1 cellular context compared by ENCODE assay signal in the genomic region with DNA sequence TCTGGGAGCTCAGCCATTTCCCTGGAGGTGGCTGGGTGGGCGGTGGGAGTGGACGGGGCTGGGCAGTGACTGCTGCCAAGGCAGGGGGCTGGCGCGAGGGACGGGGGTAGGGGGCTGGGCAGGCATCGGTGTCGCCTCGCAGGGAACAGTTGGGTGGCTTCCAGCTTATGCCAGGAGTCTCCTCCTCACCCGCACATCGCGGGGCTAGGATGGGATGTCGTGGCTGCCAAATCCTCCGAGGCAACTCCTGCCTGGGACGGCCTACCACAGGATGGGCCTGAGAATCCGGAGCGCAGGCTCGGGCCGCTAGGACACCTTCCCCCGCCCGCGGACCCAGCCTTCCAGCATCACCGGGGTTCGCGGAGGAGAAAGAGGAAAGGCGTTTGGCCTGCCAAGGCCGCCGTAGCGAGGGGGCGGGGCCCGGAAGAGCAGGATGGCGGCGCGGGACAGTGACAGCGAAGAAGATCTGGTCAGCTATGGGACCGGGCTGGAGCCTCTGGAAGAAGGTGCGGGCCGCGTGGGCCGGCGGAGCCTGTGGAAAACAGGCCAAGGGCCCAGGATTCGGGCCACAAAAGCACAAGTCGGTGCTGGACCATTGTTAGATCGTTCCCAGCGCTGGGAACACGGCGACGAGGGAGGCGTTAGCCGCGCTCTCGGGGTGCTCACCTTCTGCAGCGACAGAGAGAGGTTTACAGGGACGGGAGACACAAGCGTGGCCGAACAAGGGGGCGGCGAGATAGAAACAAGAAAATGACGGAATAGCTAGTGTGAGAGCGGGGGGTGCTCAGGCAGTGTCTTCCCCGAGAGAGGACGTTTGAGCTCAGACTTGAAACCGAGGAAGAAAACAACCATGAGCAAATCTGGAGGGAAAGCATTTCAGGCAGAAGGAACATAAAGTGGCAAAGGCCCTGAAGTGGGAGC.
A peak's percentile ranks its signal among the peaks of the same experiment; 100 is the strongest.
TF ChIP-seq lines count a peak whose summit lies in the region.

A gene with protein sequence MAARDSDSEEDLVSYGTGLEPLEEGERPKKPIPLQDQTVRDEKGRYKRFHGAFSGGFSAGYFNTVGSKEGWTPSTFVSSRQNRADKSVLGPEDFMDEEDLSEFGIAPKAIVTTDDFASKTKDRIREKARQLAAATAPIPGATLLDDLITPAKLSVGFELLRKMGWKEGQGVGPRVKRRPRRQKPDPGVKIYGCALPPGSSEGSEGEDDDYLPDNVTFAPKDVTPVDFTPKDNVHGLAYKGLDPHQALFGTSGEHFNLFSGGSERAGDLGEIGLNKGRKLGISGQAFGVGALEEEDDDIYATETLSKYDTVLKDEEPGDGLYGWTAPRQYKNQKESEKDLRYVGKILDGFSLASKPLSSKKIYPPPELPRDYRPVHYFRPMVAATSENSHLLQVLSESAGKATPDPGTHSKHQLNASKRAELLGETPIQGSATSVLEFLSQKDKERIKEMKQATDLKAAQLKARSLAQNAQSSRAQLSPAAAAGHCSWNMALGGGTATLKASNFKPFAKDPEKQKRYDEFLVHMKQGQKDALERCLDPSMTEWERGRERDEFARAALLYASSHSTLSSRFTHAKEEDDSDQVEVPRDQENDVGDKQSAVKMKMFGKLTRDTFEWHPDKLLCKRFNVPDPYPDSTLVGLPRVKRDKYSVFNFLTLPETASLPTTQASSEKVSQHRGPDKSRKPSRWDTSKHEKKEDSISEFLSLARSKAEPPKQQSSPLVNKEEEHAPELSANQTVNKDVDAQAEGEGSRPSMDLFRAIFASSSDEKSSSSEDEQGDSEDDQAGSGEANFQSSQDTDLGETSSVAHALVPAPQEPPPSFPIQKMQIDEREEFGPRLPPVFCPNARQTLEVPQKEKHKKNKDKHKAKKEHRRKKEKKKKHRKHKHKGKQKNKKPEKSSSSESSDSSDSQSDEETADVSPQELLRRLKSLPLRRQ (plus strand): TSS at position 421 of the 921 bp plus-strand sequence. CDS start 13 bp downstream, at position 434.

TF ChIP-seq in HepG2, 621 proteins besides CTCF, POLR2A, EP300 and RAD21 (continued from another document and continues in another):
- TF ChIP-seq EHMT2 (IDR thresholded peaks at IDR 0.05; ENCODE audit: borderline replicate concordance, low read depth, low read length) (no peak), SIX1 (CRISPR knock-in tag; IDR thresholded peaks at IDR 0.05; ENCODE audit: borderline replicate concordance) (no peak; the same call in 1 of the 2 replicates), TBP (CRISPR knock-in tag; IDR thresholded peaks at IDR 0.05) (no peak), NFYC (CRISPR knock-in tag; IDR thresholded peaks at IDR 0.05) (no peak), THYN1 (CRISPR knock-in tag; IDR thresholded peaks at IDR 0.05; ENCODE audit: borderline replicate concordance, low read depth) (no peak), ARNTL (CRISPR knock-in tag; IDR thresholded peaks at IDR 0.05) (peak; percentile 42; the same call in 1 of the 2 replicates), ZNF567 (CRISPR knock-in tag; IDR thresholded peaks at IDR 0.05; ENCODE audit: borderline replicate concordance) (0 out of 2 replicates have a peak, but pooled peaks have one; percentile 71), AGO2 (optimal IDR thresholded peaks at IDR 0.05; ENCODE audit: low read depth, low read length) (peak; percentile 53), SRY (CRISPR knock-in tag; IDR thresholded peaks at IDR 0.05) (peak; percentile 58), CHD2 (IDR thresholded peaks at IDR 0.05; ENCODE audit: low read depth, low read length) (no peak), ZNF776 (CRISPR knock-in tag; IDR thresholded peaks at IDR 0.05) (peak; percentile 73; the same call in 1 of the 2 replicates), CHD4 (IDR thresholded peaks at IDR 0.05; ENCODE audit: borderline replicate concordance, low read length) (no peak), ZKSCAN1 (IDR thresholded peaks at IDR 0.05; ENCODE audit: low read length) (no peak), ZNF777 (CRISPR knock-in tag; IDR thresholded peaks at IDR 0.05) (peak; percentile 69), NCOR1 (IDR thresholded peaks at IDR 0.05; ENCODE audit: borderline replicate concordance, low read length) (no peak), TEAD2 (CRISPR knock-in tag; IDR thresholded peaks at IDR 0.05) (no peak), ZSCAN21 (CRISPR knock-in tag; IDR thresholded peaks at IDR 0.05; ENCODE audit: borderline replicate concordance) (no peak), HOXA7 (CRISPR knock-in tag; IDR thresholded peaks at IDR 0.05) (no peak), NFE2L1 (CRISPR knock-in tag; IDR thresholded peaks at IDR 0.05; ENCODE audit: borderline replicate concordance) (0 out of 2 replicates have a peak, but pooled peaks have one; percentile 26), ZNF12 (CRISPR knock-in tag; IDR thresholded peaks at IDR 0.05) (no peak), ZSCAN20 (CRISPR knock-in tag; IDR thresholded peaks at IDR 0.05; ENCODE audit: borderline replicate concordance) (no peak), SIN3A (IDR thresholded peaks at IDR 0.05; ENCODE audit: borderline replicate concordance, low read depth, low read length) (peak; percentile 88; the same call in 1 of the 2 replicates), RELA (CRISPR knock-in tag; IDR thresholded peaks at IDR 0.05) (no peak), SP2 (CRISPR knock-in tag; IDR thresholded peaks at IDR 0.05) (no peak), SP4 (CRISPR knock-in tag; IDR thresholded peaks at IDR 0.05) (peak; percentile 92), MEF2D (CRISPR knock-in tag; IDR thresholded peaks at IDR 0.05) (no peak; the same call in 1 of the 2 replicates), AGO1 (IDR thresholded peaks at IDR 0.05; ENCODE audit: low read depth, low read length, poor library complexity, severe bottlenecking) (peak; percentile 50), SMARCE1 (IDR thresholded peaks at IDR 0.05; ENCODE audit: borderline replicate concordance) (no peak), TCF7 (IDR thresholded peaks at IDR 0.05; ENCODE audit: low read depth) (no peak), TSC22D2 (CRISPR knock-in tag; IDR thresholded peaks at IDR 0.05; ENCODE audit: borderline replicate concordance) (no peak), ZNF652 (CRISPR knock-in tag; IDR thresholded peaks at IDR 0.05; ENCODE audit: borderline replicate concordance, low read depth) (no peak), ERF (CRISPR knock-in tag; IDR thresholded peaks at IDR 0.05) (peak; percentile 61)
- TF ChIP-seq, protein P1, sequence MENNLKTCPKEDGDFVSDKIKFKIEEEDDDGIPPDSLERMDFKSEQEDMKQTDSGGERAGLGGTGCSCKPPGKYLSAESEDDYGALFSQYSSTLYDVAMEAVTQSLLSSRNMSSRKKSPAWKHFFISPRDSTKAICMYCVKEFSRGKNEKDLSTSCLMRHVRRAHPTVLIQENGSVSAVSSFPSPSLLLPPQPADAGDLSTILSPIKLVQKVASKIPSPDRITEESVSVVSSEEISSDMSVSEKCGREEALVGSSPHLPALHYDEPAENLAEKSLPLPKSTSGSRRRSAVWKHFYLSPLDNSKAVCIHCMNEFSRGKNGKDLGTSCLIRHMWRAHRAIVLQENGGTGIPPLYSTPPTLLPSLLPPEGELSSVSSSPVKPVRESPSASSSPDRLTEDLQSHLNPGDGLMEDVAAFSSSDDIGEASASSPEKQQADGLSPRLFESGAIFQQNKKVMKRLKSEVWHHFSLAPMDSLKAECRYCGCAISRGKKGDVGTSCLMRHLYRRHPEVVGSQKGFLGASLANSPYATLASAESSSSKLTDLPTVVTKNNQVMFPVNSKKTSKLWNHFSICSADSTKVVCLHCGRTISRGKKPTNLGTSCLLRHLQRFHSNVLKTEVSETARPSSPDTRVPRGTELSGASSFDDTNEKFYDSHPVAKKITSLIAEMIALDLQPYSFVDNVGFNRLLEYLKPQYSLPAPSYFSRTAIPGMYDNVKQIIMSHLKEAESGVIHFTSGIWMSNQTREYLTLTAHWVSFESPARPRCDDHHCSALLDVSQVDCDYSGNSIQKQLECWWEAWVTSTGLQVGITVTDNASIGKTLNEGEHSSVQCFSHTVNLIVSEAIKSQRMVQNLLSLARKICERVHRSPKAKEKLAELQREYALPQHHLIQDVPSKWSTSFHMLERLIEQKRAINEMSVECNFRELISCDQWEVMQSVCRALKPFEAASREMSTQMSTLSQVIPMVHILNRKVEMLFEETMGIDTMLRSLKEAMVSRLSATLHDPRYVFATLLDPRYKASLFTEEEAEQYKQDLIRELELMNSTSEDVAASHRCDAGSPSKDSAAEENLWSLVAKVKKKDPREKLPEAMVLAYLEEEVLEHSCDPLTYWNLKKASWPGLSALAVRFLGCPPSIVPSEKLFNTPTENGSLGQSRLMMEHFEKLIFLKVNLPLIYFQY (CRISPR knock-in tag; IDR thresholded peaks at IDR 0.05; ENCODE audit: borderline replicate concordance), result peak; percentile 65; the same call in 1 of the 2 replicates
- TF ChIP-seq, protein P2, sequence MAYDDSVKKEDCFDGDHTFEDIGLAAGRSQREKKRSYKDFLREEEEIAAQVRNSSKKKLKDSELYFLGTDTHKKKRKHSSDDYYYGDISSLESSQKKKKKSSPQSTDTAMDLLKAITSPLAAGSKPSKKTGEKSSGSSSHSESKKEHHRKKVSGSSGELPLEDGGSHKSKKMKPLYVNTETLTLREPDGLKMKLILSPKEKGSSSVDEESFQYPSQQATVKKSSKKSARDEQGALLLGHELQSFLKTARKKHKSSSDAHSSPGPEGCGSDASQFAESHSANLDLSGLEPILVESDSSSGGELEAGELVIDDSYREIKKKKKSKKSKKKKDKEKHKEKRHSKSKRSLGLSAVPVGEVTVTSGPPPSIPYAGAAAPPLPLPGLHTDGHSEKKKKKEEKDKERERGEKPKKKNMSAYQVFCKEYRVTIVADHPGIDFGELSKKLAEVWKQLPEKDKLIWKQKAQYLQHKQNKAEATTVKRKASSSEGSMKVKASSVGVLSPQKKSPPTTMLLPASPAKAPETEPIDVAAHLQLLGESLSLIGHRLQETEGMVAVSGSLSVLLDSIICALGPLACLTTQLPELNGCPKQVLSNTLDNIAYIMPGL (CRISPR knock-in tag; IDR thresholded peaks at IDR 0.05; ENCODE audit: borderline replicate concordance in 1 of 2, low read depth in 1 of 2), result peak; percentile 54 to 85; a peak in 3 of 4 replicates
- TF ChIP-seq, protein P3, sequence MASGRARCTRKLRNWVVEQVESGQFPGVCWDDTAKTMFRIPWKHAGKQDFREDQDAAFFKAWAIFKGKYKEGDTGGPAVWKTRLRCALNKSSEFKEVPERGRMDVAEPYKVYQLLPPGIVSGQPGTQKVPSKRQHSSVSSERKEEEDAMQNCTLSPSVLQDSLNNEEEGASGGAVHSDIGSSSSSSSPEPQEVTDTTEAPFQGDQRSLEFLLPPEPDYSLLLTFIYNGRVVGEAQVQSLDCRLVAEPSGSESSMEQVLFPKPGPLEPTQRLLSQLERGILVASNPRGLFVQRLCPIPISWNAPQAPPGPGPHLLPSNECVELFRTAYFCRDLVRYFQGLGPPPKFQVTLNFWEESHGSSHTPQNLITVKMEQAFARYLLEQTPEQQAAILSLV (CRISPR knock-in tag; IDR thresholded peaks at IDR 0.05; ENCODE audit: borderline replicate concordance), result peak; percentile 81; the same call in 1 of the 2 replicates
- TF ChIP-seq, protein P4, sequence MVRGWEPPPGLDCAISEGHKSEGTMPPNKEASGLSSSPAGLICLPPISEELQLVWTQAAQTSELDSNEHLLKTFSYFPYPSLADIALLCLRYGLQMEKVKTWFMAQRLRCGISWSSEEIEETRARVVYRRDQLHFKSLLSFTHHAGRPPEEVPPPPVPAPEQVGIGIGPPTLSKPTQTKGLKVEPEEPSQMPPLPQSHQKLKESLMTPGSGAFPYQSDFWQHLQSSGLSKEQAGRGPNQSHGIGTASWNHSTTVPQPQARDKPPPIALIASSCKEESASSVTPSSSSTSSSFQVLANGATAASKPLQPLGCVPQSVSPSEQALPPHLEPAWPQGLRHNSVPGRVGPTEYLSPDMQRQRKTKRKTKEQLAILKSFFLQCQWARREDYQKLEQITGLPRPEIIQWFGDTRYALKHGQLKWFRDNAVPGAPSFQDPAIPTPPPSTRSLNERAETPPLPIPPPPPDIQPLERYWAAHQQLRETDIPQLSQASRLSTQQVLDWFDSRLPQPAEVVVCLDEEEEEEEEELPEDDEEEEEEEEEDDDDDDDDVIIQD (CRISPR knock-in tag; IDR thresholded peaks at IDR 0.05; ENCODE audit: low read depth), result peak; percentile 26; the same call in 1 of the 2 replicates
- TF ChIP-seq, protein P5, sequence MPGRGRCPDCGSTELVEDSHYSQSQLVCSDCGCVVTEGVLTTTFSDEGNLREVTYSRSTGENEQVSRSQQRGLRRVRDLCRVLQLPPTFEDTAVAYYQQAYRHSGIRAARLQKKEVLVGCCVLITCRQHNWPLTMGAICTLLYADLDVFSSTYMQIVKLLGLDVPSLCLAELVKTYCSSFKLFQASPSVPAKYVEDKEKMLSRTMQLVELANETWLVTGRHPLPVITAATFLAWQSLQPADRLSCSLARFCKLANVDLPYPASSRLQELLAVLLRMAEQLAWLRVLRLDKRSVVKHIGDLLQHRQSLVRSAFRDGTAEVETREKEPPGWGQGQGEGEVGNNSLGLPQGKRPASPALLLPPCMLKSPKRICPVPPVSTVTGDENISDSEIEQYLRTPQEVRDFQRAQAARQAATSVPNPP (CRISPR knock-in tag; IDR thresholded peaks at IDR 0.05), result 0 out of 2 replicates have a peak, but pooled peaks have one; percentile 48
- TF ChIP-seq, protein P6, sequence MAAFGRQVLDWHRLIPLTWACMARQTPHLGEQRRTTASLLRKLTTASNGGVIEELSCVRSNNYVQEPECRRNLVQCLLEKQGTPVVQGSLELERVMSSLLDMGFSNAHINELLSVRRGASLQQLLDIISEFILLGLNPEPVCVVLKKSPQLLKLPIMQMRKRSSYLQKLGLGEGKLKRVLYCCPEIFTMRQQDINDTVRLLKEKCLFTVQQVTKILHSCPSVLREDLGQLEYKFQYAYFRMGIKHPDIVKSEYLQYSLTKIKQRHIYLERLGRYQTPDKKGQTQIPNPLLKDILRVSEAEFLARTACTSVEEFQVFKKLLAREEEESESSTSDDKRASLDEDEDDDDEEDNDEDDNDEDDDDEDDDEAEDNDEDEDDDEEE (CRISPR knock-in tag; IDR thresholded peaks at IDR 0.05), result no peak; the same call in 1 of the 2 replicates
- TF ChIP-seq, protein P7, sequence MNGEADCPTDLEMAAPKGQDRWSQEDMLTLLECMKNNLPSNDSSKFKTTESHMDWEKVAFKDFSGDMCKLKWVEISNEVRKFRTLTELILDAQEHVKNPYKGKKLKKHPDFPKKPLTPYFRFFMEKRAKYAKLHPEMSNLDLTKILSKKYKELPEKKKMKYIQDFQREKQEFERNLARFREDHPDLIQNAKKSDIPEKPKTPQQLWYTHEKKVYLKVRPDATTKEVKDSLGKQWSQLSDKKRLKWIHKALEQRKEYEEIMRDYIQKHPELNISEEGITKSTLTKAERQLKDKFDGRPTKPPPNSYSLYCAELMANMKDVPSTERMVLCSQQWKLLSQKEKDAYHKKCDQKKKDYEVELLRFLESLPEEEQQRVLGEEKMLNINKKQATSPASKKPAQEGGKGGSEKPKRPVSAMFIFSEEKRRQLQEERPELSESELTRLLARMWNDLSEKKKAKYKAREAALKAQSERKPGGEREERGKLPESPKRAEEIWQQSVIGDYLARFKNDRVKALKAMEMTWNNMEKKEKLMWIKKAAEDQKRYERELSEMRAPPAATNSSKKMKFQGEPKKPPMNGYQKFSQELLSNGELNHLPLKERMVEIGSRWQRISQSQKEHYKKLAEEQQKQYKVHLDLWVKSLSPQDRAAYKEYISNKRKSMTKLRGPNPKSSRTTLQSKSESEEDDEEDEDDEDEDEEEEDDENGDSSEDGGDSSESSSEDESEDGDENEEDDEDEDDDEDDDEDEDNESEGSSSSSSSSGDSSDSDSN (CRISPR knock-in tag; IDR thresholded peaks at IDR 0.05), result peak; percentile 89
